ENCODE assay signal across 1 cellular context in genomic region chr4:95585016-95585695, GRCh38.
TF ChIP-seq lines count a peak whose summit lies in the region.

No MANE protein-coding gene starts in this region.

TF ChIP-seq in IMR-90, 13 proteins besides CTCF, POLR2A, EP300 and RAD21 (continued from another document):
- no peak for TF ChIP-seq CHD1 (IDR thresholded peaks at IDR 0.05; ENCODE audit: low read depth, low read length)
- TF ChIP-seq RCOR1 (IDR thresholded peaks at IDR 0.05; ENCODE audit: insufficient replicate concordance, low read length) = no peak
- TF ChIP-seq USF2 (IDR thresholded peaks at IDR 0.05; ENCODE audit: low read depth, low read length) = no peak
- TF ChIP-seq CEBPB (IDR thresholded peaks at IDR 0.05; ENCODE audit: low read depth, low read length) = no peak
- no peak for TF ChIP-seq ELK1 (IDR thresholded peaks at IDR 0.05; ENCODE audit: borderline replicate concordance, low read depth, low read length)
- no peak for TF ChIP-seq RFX5 (IDR thresholded peaks at IDR 0.05; ENCODE audit: low read depth, low read length)
- no peak for TF ChIP-seq MAZ (IDR thresholded peaks at IDR 0.05; ENCODE audit: borderline replicate concordance, low read depth, low read length)
